25 cellular contexts compared by ENCODE assay signal in the genomic region with DNA sequence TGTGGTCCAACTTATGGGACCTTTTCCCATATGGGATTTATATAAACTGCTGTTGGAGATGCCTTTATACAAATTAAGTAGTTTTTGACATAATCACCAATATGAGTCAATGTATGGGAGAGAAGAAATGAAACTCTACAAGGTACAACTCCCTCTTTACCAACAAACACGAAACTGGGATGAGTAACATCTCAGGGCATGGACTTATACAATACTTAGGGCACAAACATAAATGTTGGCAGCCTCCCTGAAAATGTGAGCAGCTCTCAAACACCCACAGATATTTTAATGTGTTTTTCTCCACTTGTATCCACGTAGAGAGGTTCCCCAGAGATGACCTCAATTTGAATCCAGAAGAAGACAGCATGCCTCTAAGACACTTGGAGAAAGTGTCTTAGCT.
"Had no signal": no experiment of that assay in that cellular context is flagged by ENCODE, and none has a peak within 500 bp of the region (broad histone marks: within the 10 kb centered on the region; RNA-seq: fewer than 3 reads in every experiment).

No MANE protein-coding gene starts in this region.

- H3K27me3 ChIP-seq: colonic mucosa, esophagus muscularis mucosa, right lobe of liver, spleen, tibial nerve, upper lobe of right lung, vagina had no signal

- H2AFZ ChIP-seq: parathyroid adenoma had no signal

- H3K9ac ChIP-seq: parathyroid adenoma had no signal

- H3K4me3 ChIP-seq: colonic mucosa, esophagus muscularis mucosa, lung, psoas muscle, right lobe of liver, spleen, tibial nerve, upper lobe of right lung, vagina had no signal

- DNase-seq: colonic mucosa; effector CD4-positive, alpha-beta T cell; endodermal cell; foreskin melanocyte; head of caudate nucleus; hippocampal formation; left colon; left ventricle myocardium superior; mesendoderm; naive B cell; occipital lobe; psoas muscle; retina; right lobe of liver; spleen; stimulated activated CD4-positive, alpha-beta T cell treated with anti-CD3 and anti-CD28 coated beads, Interleukin-15, amount 100 ng/mL, for 24 hours; stimulated activated CD4-positive, alpha-beta T cell treated with anti-CD3 and anti-CD28 coated beads, Interleukin-1b, Interleukin-23, amount 100 ng/mL, for 48 hours; stimulated activated CD4-positive, alpha-beta T cell treated with anti-CD3 and anti-CD28 coated beads, Interleukin-4, amount 100 ng/mL, for 24 hours; upper lobe of right lung had no signal

- ATAC-seq: left colon; left ventricle myocardium superior; psoas muscle; right lobe of liver; stimulated activated memory B cell treated with anti-CD40 and anti-IgM and Interleukin-4, amounts not matched to agents 10 μg/mL and 1 μg/mL and 100 μg/mL, for 72 hours; upper lobe of right lung had no signal

- H3K36me3 ChIP-seq: colonic mucosa, esophagus muscularis mucosa, right lobe of liver, spleen, tibial nerve, upper lobe of right lung, vagina had no signal

- H3K4me1 ChIP-seq: colonic mucosa, parathyroid adenoma, tibial nerve, upper lobe of right lung, vagina had no signal

- H3K27ac ChIP-seq: colonic mucosa, esophagus muscularis mucosa, parathyroid adenoma, psoas muscle, right lobe of liver, tibial nerve, upper lobe of right lung, vagina had no signal

- H3K9me3 ChIP-seq: colonic mucosa, esophagus muscularis mucosa, psoas muscle, right lobe of liver, upper lobe of right lung, vagina had no signal
